21 cellular contexts compared by ENCODE assay signal in genomic region chrX:10072786-10073568, GRCh38.
DNase-seq lines count a peak whose midpoint lies in the region; ATAC-seq, FAIRE-seq and TF ChIP-seq lines count a peak whose summit lies in the region.
"Had no signal": no experiment of that assay in that cellular context is flagged by ENCODE, and none has a peak within 500 bp of the region (broad histone marks: within the 10 kb centered on the region; RNA-seq: fewer than 3 reads in every experiment).

No MANE protein-coding gene starts in this region.

- H3K79me2 ChIP-seq in K562 (ENCODE audit: control insufficient read depth, insufficient read depth, low read length) (no peaks in the 10 kb centered on the region), endothelial cell of umbilical vein (ENCODE audit: control insufficient read depth, insufficient read depth, low read length) (peaks cover 27% of the 10 kb centered on the region)

- H3K9ac ChIP-seq in K562 (ENCODE audit: insufficient read depth in 1 of 2, low read depth in 2 of 2, low read length in 2 of 2): no peak overlapping the region
- no peak overlapping the region for H3K9ac ChIP-seq in endothelial cell of umbilical vein (replicated peaks; ENCODE audit: extremely low read depth, insufficient read depth, low read length)

- H3K36me3 ChIP-seq in K562 (ENCODE audit: control insufficient read depth, insufficient read depth, low read length) (no peaks in the 10 kb centered on the region), endothelial cell of umbilical vein (ENCODE audit: control insufficient read depth in 2 of 2, extremely low read depth in 1 of 2, insufficient read depth in 2 of 2, low read length in 2 of 2) (peaks cover under 1 to 6% of the 10 kb centered on the region in 2 experiments)

- no peak overlapping the region for H3K4me3 ChIP-seq in K562
- H3K4me3 ChIP-seq in endothelial cell of umbilical vein (replicated peaks in 1 of 3; ENCODE audit: insufficient read depth in 1 of 3, low read depth in 1 of 3, low read length in 3 of 3): no peak overlapping the region
- H3K4me3 ChIP-seq: PC-9 had no signal

- WGBS in K562 (ENCODE audit: insufficient coverage, low coverage, missing lambda C conversion rate): 3% methylated on average over 4 of the region's 4 CpGs

- H3K9me3 ChIP-seq in K562 (replicated peaks; ENCODE audit: control insufficient read depth, insufficient read depth, low read depth, low read length) (no peaks in the 10 kb centered on the region), endothelial cell of umbilical vein (replicated peaks; ENCODE audit: control insufficient read depth, insufficient read depth, low read length) (no peaks in the 10 kb centered on the region)

- CTCF ChIA-PET in K562 (lab: Yijun Ruan, JAX; ENCODE audit: low intra/inter-chr PET ratio) (no interaction called here), endothelial cell of umbilical vein (lab: Charles Lee) (interaction anchor here (0.9 kb wide), 1 partner anchor 10 kb away, joined by 3 read pairs; no protein-coding TSS in a partner anchor)

- POLR2A ChIA-PET in K562 (lab: Yijun Ruan, JAX): interaction anchor here (0.6 kb wide), 1 partner anchor 94 kb away, joined by 3 read pairs; no protein-coding TSS in a partner anchor
- POLR2A ChIA-PET in endothelial cell of umbilical vein (lab: Charles Lee): interaction anchor here (0.9 kb wide), 1 partner anchor 1201 kb away, joined by 3 read pairs; no protein-coding TSS in a partner anchor

- TF ChIP-seq CTCF in K562 (IDR thresholded peaks at IDR 0.05 in 2 of 3, conservative IDR thresholded peaks at IDR 0.05 in 1 of 3; ENCODE audit: insufficient read depth in 2 of 3, low read depth in 1 of 3, low read length in 3 of 3) (no peak), endothelial cell of umbilical vein (IDR thresholded peaks at IDR 0.05; ENCODE audit: extremely low read depth in 1 of 2, insufficient read depth in 1 of 2, low read depth in 1 of 2, low read length in 2 of 2) (no peak)

- H2AFZ ChIP-seq in K562 (ENCODE audit: low read depth, low read length): no peak overlapping the region
- no peak overlapping the region for H2AFZ ChIP-seq in endothelial cell of umbilical vein (ENCODE audit: low read depth, low read length)
- H2AFZ ChIP-seq: PC-9 had no signal

- no peaks in the 10 kb centered on the region for H4K20me1 ChIP-seq in K562 (replicated peaks; ENCODE audit: control insufficient read depth, insufficient read depth, low read length)
- no peaks in the 10 kb centered on the region for H4K20me1 ChIP-seq in endothelial cell of umbilical vein (replicated peaks; ENCODE audit: control insufficient read depth, extremely low read depth, insufficient read depth, low read length)

- no peak overlapping the region for H3K4me2 ChIP-seq in K562 (ENCODE audit: insufficient read depth, low read length)
- no peak overlapping the region for H3K4me2 ChIP-seq in endothelial cell of umbilical vein (ENCODE audit: insufficient read depth, low read length)
- H3K4me2 ChIP-seq: PC-9 had no signal

- DNase-seq in G401 (ENCODE audit: low spot score): peak; percentile 72
- no peak for DNase-seq in K562 (ENCODE audit: extremely low read depth in 1 of 4, low spot score in 3 of 4)
- DNase-seq in endothelial cell of umbilical vein (ENCODE audit: low read depth, low spot score): no peak
- DNase-seq in pons (ENCODE audit: low spot score): peak; percentile 87
- no peak for DNase-seq in activated CD8-positive, alpha-beta memory T cell treated with anti-CD3 and anti-CD28 coated beads, Interleukin-2, amount 50 U/mL, for 48 hours
- DNase-seq: CD8-positive, alpha-beta memory T cell; DND-41; GOT3; NCI-H1417; NCI-H187; NCI-H2107; NCI-H226; NCI-H524; PC-9; SIG-M5 had no signal

- BruUV-seq in K562 (replicated peaks; lab: Mats Ljungman, UMichigan) (no TSS peak), endothelial cell of umbilical vein (replicated peaks; lab: Mats Ljungman, UMichigan) (no TSS peak)

- TF ChIP-seq RAD21 in K562 (CRISPR knock-in tag; conservative IDR thresholded peaks at IDR 0.05 in 1 of 2, IDR thresholded peaks at IDR 0.05 in 1 of 2): no peak

- intact Hi-C loops in K562 (cut with micrococcal nuclease): no loop called here
- intact Hi-C loops in endothelial cell of umbilical vein (cut with micrococcal nuclease): no loop called here

- FAIRE-seq in K562 (lab: Jason Lieb, UNC) (no peak), endothelial cell of umbilical vein (lab: Jason Lieb, UNC) (peak; percentile 38)
- FAIRE-seq: G401.6, GM19239 had no signal

- H3K27ac ChIP-seq in K562 (ENCODE audit: extremely low read depth, low read depth, low read length): no peak overlapping the region
- no peak overlapping the region for H3K27ac ChIP-seq in endothelial cell of umbilical vein (ENCODE audit: insufficient read depth, low read depth, low read length)
- H3K27ac ChIP-seq: PC-9 had no signal

- in situ Hi-C loops in G401 (cut with HindIII; ENCODE audit: low sequenced_read_pairs): no loop called here
- in situ Hi-C loops in K562 (cut with MboI): no loop called here

- H3K9me1 ChIP-seq in K562 (ENCODE audit: control insufficient read depth, insufficient read depth, low read length) (no peaks in the 10 kb centered on the region), endothelial cell of umbilical vein (replicated peaks; ENCODE audit: control insufficient read depth, extremely low read depth, insufficient read depth, low read length) (no peaks in the 10 kb centered on the region)

- dilution Hi-C loops in endothelial cell of umbilical vein (cut with MboI; ENCODE audit: extremely low pct_ligation_motif_present, low sequenced_read_pairs): no loop called here

- ATAC-seq in K562 (no peak), HG02852 (IDR thresholded peaks at IDR 0.05; ENCODE audit: unreplicated experiment) (no peak), GM19395 (IDR thresholded peaks at IDR 0.05; ENCODE audit: unreplicated experiment) (no peak)
- ATAC-seq: HCT116, SK-N-SH treated with all-trans-retinoic acid at 6 μM for 48 hours had no signal

- H3K4me1 ChIP-seq in K562 (replicated peaks in 1 of 2; ENCODE audit: control insufficient read depth in 2 of 2, insufficient read depth in 2 of 2, low read length in 2 of 2): no peaks in the 10 kb centered on the region
- H3K4me1 ChIP-seq in endothelial cell of umbilical vein (ENCODE audit: control insufficient read depth, extremely low read depth, insufficient read depth, low read length): no peaks in the 10 kb centered on the region

- TF ChIP-seq POLR2A in K562 (conservative IDR thresholded peaks at IDR 0.05): no peak
- TF ChIP-seq POLR2A in endothelial cell of umbilical vein (IDR thresholded peaks at IDR 0.05; ENCODE audit: low read depth, low read length): no peak

- H3K27me3 ChIP-seq in K562 (ENCODE audit: control insufficient read depth in 2 of 2, insufficient read depth in 2 of 2, low read length in 2 of 2) (no peaks in the 10 kb centered on the region; a peak in 1 of 5 replicates), endothelial cell of umbilical vein (ENCODE audit: control insufficient read depth in 2 of 2, insufficient read depth in 2 of 2, low read length in 2 of 2) (no peaks in the 10 kb centered on the region)

- no peak for TF ChIP-seq EP300 in K562 (IDR thresholded peaks at IDR 0.05; ENCODE audit: low read length)

TF ChIP-seq in K562, 482 proteins besides CTCF, POLR2A, EP300 and RAD21 (continues in another document):
- no peak for TF ChIP-seq CAMTA2 (CRISPR knock-in tag; conservative IDR thresholded peaks at IDR 0.05)

TF ChIP-seq in endothelial cell of umbilical vein, 7 proteins besides CTCF, POLR2A, EP300 and RAD21:
- TF ChIP-seq MYC (IDR thresholded peaks at IDR 0.05; ENCODE audit: low read depth, low read length) (no peak), GATA2 (IDR thresholded peaks at IDR 0.05; ENCODE audit: insufficient read depth, insufficient read length, low read depth, low read length) (no peak), POLR2AphosphoS5 (IDR thresholded peaks at IDR 0.05; ENCODE audit: insufficient read depth, low read depth, low read length) (no peak), FOS (IDR thresholded peaks at IDR 0.05; ENCODE audit: borderline replicate concordance, insufficient read depth, low read length) (no peak), JUN (IDR thresholded peaks at IDR 0.05; ENCODE audit: borderline replicate concordance, insufficient read depth, insufficient read length, low read depth) (no peak), EZH2 (IDR thresholded peaks at IDR 0.05; ENCODE audit: borderline replicate concordance, low read depth, low read length, severe bottlenecking) (no peak), MAX (IDR thresholded peaks at IDR 0.05; ENCODE audit: insufficient read depth, insufficient read length) (no peak)

Comparison
In these comparisons a context has a peak if more than half of its experiments do, and no peak if none do; other contexts are left out.
1. DNase-seq: peak in G401 (single experiment) and pons (single experiment); none in K562 (0 of 4), endothelial cell of umbilical vein (single experiment) and activated CD8-positive, alpha-beta memory T cell treated with anti-CD3 and anti-CD28 coated beads, Interleukin-2, amount 50 U/mL, for 48 hours (single experiment).